Comparison of ENCODE assay signal across 1 cellular context in the genomic region with DNA sequence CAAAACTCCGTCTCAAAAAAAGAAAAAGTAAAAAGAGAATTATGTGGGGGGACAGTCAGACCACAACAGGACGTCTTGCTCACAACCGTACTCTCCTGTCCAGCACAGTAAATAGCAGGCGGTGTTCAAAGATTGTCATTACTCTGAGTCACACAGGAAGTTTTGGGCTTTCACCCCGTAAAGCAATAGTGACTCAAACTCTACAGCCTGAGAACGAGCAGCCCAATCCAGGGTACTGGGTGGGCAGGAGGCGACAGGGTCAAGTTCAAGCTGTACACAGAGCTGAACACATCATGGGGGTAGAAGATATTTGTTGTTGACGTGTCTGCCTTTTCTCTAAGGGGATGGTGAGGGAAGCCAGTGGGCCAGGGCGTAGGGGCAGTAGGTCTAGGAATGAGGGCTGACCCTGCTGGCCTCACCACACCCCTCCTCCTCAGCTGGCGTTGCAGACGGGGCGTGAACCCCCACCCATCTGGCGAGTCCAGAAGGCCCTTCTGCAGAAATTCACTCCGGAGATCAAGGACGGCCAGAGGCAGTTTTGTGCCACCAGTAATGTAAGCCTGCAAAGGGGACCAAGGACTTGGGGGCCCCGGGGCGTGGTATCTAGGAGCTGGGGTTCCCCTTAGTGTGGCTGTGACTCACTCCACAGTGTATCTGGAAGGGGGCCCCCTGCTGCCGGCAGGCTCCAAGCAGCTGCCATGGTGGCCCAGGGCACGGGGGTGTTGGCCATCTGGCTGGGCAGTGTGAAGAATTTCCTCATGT.
TF ChIP-seq lines count a peak whose summit lies in the region.

No MANE protein-coding gene starts in this region.

TF ChIP-seq in IMR-90, 13 proteins besides CTCF, POLR2A, EP300 and RAD21:
- no peak for TF ChIP-seq NFE2L2 (IDR thresholded peaks at IDR 0.05; ENCODE audit: low read depth, low read length)
- TF ChIP-seq RCOR1 (IDR thresholded peaks at IDR 0.05; ENCODE audit: insufficient replicate concordance, low read length), result no peak
- no peak for TF ChIP-seq MAFK (IDR thresholded peaks at IDR 0.05; ENCODE audit: low read depth, low read length)
- peak; percentile 76 for TF ChIP-seq FOS (IDR thresholded peaks at IDR 0.05; ENCODE audit: low read depth, low read length)
- 0 out of 2 replicates have a peak, but pooled peaks have one; percentile 3 for TF ChIP-seq BHLHE40 (IDR thresholded peaks at IDR 0.05; ENCODE audit: low read depth, low read length)
- TF ChIP-seq MXI1 (IDR thresholded peaks at IDR 0.05; ENCODE audit: borderline replicate concordance, low read depth, low read length), result no peak
- peak; percentile 63; the same call in 1 of the 2 replicates for TF ChIP-seq CEBPB (IDR thresholded peaks at IDR 0.05; ENCODE audit: low read depth, low read length)
- TF ChIP-seq RFX5 (IDR thresholded peaks at IDR 0.05; ENCODE audit: low read depth, low read length), result no peak
- no peak for TF ChIP-seq SMC3 (IDR thresholded peaks at IDR 0.05; ENCODE audit: low read depth, low read length)
- TF ChIP-seq, protein P1, sequence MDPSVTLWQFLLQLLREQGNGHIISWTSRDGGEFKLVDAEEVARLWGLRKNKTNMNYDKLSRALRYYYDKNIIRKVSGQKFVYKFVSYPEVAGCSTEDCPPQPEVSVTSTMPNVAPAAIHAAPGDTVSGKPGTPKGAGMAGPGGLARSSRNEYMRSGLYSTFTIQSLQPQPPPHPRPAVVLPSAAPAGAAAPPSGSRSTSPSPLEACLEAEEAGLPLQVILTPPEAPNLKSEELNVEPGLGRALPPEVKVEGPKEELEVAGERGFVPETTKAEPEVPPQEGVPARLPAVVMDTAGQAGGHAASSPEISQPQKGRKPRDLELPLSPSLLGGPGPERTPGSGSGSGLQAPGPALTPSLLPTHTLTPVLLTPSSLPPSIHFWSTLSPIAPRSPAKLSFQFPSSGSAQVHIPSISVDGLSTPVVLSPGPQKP (IDR thresholded peaks at IDR 0.05; ENCODE audit: borderline replicate concordance, low read depth, low read length), result no peak
- no peak for TF ChIP-seq CHD1 (IDR thresholded peaks at IDR 0.05; ENCODE audit: low read depth, low read length)
- TF ChIP-seq, protein P2, sequence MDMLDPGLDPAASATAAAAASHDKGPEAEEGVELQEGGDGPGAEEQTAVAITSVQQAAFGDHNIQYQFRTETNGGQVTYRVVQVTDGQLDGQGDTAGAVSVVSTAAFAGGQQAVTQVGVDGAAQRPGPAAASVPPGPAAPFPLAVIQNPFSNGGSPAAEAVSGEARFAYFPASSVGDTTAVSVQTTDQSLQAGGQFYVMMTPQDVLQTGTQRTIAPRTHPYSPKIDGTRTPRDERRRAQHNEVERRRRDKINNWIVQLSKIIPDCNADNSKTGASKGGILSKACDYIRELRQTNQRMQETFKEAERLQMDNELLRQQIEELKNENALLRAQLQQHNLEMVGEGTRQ (IDR thresholded peaks at IDR 0.05; ENCODE audit: low read depth, low read length), result no peak
- 0 out of 2 replicates have a peak, but pooled peaks have one; percentile 8 for TF ChIP-seq MAZ (IDR thresholded peaks at IDR 0.05; ENCODE audit: borderline replicate concordance, low read depth, low read length)
